Comparison of ENCODE assay signal across 9 cellular contexts in the genomic region with DNA sequence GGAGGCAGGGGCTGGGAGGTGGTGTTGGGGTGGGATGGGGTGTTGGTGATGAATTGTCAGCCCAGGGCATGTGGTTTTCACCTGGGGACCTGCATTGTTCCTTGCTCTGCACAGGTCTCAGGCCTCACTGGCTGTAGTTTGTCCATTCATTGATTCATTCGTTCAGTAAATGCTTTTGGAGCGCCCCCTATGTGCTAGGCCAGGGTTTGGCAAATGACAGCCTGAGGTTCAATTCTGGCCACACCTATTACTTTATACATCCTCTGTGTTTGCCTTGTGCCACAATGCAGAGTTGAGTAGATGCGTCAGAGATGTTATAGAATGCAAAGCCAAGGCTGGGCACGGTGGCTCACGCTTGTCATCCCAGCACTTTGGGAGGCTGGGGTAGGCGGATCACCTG. TPM values are rescaled to one million over a fixed set of nuclear protein-coding genes. Genes with fewer than 3 reads are reported as not detected.
DNase-seq lines count a peak whose midpoint lies in the region; ATAC-seq and TF ChIP-seq lines count a peak whose summit lies in the region.
"Had no signal": no experiment of that assay in that cellular context is flagged by ENCODE, and none has a peak within 500 bp of the region (broad histone marks: within the 10 kb centered on the region; RNA-seq: fewer than 3 reads in every experiment).

No MANE protein-coding gene starts in this region.

- H3K4me1 ChIP-seq in H9 (ENCODE audit: insufficient read depth, low read length) (no peaks in the 10 kb centered on the region), hepatocyte (ENCODE audit: insufficient read depth) (peaks cover 4% of the 10 kb centered on the region)

- no peaks in the 10 kb centered on the region for H3K9me3 Mint-ChIP-seq in H9
- H3K9me3 Mint-ChIP-seq in nephron progenitor cell, result no peaks in the 10 kb centered on the region
- no peaks in the 10 kb centered on the region for H3K9me3 Mint-ChIP-seq in activated T-cell treated with anti-CD3 and anti-CD28 coated beads, Interleukin-2, amount 50 U/mL, for 4 hours

- H3K23me2 ChIP-seq in H9 (ENCODE audit: insufficient read length, low read depth, low read length, poor library complexity, severe bottlenecking), result peaks cover 4% of the 10 kb centered on the region

- no peak overlapping the region for H3K4ac ChIP-seq in H9 (ENCODE audit: low read depth, low read length)

- H4K20me1 ChIP-seq in H9 (ENCODE audit: control insufficient read depth, insufficient read depth, insufficient read length) (no peaks in the 10 kb centered on the region), SU-DHL-6 (ENCODE audit: low read depth, low read length) (no peaks in the 10 kb centered on the region), hepatocyte (ENCODE audit: insufficient read depth, poor library complexity, severe bottlenecking) (no peaks in the 10 kb centered on the region)

- no peaks in the 10 kb centered on the region for H3K27me3 ChIP-seq in H9 (ENCODE audit: insufficient read depth, low read length)
- H3K27me3 ChIP-seq in SU-DHL-6 (ENCODE audit: low read length), result no peaks in the 10 kb centered on the region
- no peaks in the 10 kb centered on the region for H3K27me3 ChIP-seq in hepatocyte

- H3K9me2 ChIP-seq in SU-DHL-6 (replicated peaks; ENCODE audit: insufficient read depth, low read length) (no peaks in the 10 kb centered on the region), hepatocyte (replicated peaks; ENCODE audit: insufficient read depth) (no peaks in the 10 kb centered on the region)

- no peak for ATAC-seq in HG02884 (IDR thresholded peaks at IDR 0.05; ENCODE audit: unreplicated experiment)
- no peak for ATAC-seq in activated T-cell treated with anti-CD3 and anti-CD28 coated beads, Interleukin-2, amount 50 U/mL, for 4 hours

- H3K79me1 ChIP-seq in H9 (ENCODE audit: insufficient read depth, low read depth, low read length, poor library complexity, severe bottlenecking), result no peaks in the 10 kb centered on the region

- H3K27me3 Mint-ChIP-seq in H9 (ENCODE audit: low read depth) (no peaks in the 10 kb centered on the region), nephron progenitor cell (ENCODE audit: low read depth, poor library complexity) (peaks cover 10% of the 10 kb centered on the region)
- H3K27me3 Mint-ChIP-seq in activated T-cell treated with anti-CD3 and anti-CD28 coated beads, Interleukin-2, amount 50 U/mL, for 4 hours (ENCODE audit: low read depth), result no peaks in the 10 kb centered on the region

- no peak overlapping the region for H2BK5ac ChIP-seq in H9 (ENCODE audit: insufficient read length, low read length)

- H3K9ac ChIP-seq in H9 (ENCODE audit: extremely low read depth, insufficient read length, low read length) (no peak overlapping the region), SU-DHL-6 (ENCODE audit: low read length) (no peak overlapping the region)

- TF ChIP-seq CTCF in H9 (conservative IDR thresholded peaks at IDR 0.05) (peak; percentile 83), SU-DHL-6 (IDR thresholded peaks at IDR 0.05; ENCODE audit: insufficient read depth, low read length, poor library complexity, severe bottlenecking) (peak; percentile 40), hepatocyte (IDR thresholded peaks at IDR 0.05; ENCODE audit: poor library complexity) (peak; percentile 7), nephron progenitor cell (IDR thresholded peaks at IDR 0.05) (no peak)

- no peaks in the 10 kb centered on the region for H3K79me2 ChIP-seq in H9 (ENCODE audit: insufficient read depth, low read length)
- H3K79me2 ChIP-seq in SU-DHL-6 (ENCODE audit: insufficient read depth, low read length), result no peaks in the 10 kb centered on the region
- H3K79me2 ChIP-seq in hepatocyte, result peaks cover 5% of the 10 kb centered on the region

- no peak overlapping the region for H3K56ac ChIP-seq in H9 (ENCODE audit: insufficient read length, low read depth, low read length)

- no peak overlapping the region for H3K23ac ChIP-seq in H9 (ENCODE audit: insufficient read length, low read depth, low read length)

- no peak overlapping the region for H2BK15ac ChIP-seq in H9 (ENCODE audit: low read depth, low read length)

- no peak overlapping the region for H2AFZ ChIP-seq in H9 (ENCODE audit: low read length)
- H2AFZ ChIP-seq in SU-DHL-6 (ENCODE audit: low read depth, low read length, severe bottlenecking), result no peak overlapping the region
- H2AFZ ChIP-seq in hepatocyte, result no peak overlapping the region

- no peaks in the 10 kb centered on the region for H3F3A ChIP-seq in SU-DHL-6 (ENCODE audit: insufficient read depth)

- no peak overlapping the region for H4K8ac ChIP-seq in H9 (replicated peaks; ENCODE audit: insufficient read length, low read depth, low read length)

- no peak overlapping the region for H2AK5ac ChIP-seq in H9 (ENCODE audit: insufficient read length, low read length)

- no peak overlapping the region for H2BK20ac ChIP-seq in H9 (ENCODE audit: low read depth, low read length, poor library complexity, severe bottlenecking)

- no peak overlapping the region for H3K18ac ChIP-seq in H9 (ENCODE audit: insufficient read length, low read depth, low read length)

- no peak overlapping the region for H4K91ac ChIP-seq in H9 (ENCODE audit: insufficient read length, low read depth, low read length)

- H3K27ac Mint-ChIP-seq in H9 (no peak overlapping the region), nephron progenitor cell (no peak overlapping the region)

- H3K4me3 ChIP-seq in SU-DHL-6 (ENCODE audit: insufficient read depth, low read length, poor library complexity, severe bottlenecking), result no peak overlapping the region
- H3K4me3 ChIP-seq in hepatocyte, result no peak overlapping the region

- no peak overlapping the region for H2BK12ac ChIP-seq in H9 (ENCODE audit: insufficient read length, low read depth, low read length)

- peaks cover 0 to 2% (median 0%) of the 10 kb centered on the region in 3 experiments; a peak in 1 of 7 replicates for H3K36me3 Mint-ChIP-seq in H9 (ENCODE audit: insufficient read depth in 1 of 3, low read depth in 3 of 3)
- no peaks in the 10 kb centered on the region for H3K36me3 Mint-ChIP-seq in nephron progenitor cell (ENCODE audit: low read depth)
- H3K36me3 Mint-ChIP-seq in activated T-cell treated with anti-CD3 and anti-CD28 coated beads, Interleukin-2, amount 50 U/mL, for 4 hours (ENCODE audit: insufficient read depth), result peaks cover 4% of the 10 kb centered on the region

- no peak overlapping the region for H2BK120ac ChIP-seq in H9 (ENCODE audit: low read depth, low read length, poor library complexity, severe bottlenecking)

- H3T11ph ChIP-seq in H9 (ENCODE audit: low read length), result no peak overlapping the region

- H3K9me3 ChIP-seq in H9 (ENCODE audit: control insufficient read depth, low read depth, low read length), result no peaks in the 10 kb centered on the region
- no peaks in the 10 kb centered on the region for H3K9me3 ChIP-seq in SU-DHL-6 (ENCODE audit: insufficient read depth, low read length)
- H3K9me3 ChIP-seq in hepatocyte (ENCODE audit: low read depth), result no peaks in the 10 kb centered on the region

- H3K4me2 ChIP-seq in H9 (ENCODE audit: insufficient read depth, insufficient read length, low read length) (no peak overlapping the region), SU-DHL-6 (ENCODE audit: low read depth, low read length, poor library complexity, severe bottlenecking) (no peak overlapping the region), hepatocyte (no peak overlapping the region)

- H3K4me3 Mint-ChIP-seq in H9 (peak overlapping the region in 1 of 2 experiments; percentile 23; a peak in 1 of 5 replicates), nephron progenitor cell (no peak overlapping the region)
- H3K4me3 Mint-ChIP-seq in activated T-cell treated with anti-CD3 and anti-CD28 coated beads, Interleukin-2, amount 50 U/mL, for 4 hours, result no peak overlapping the region

- H3K27ac ChIP-seq in H9 (ENCODE audit: insufficient read length, low read depth, low read length), result no peak overlapping the region
- H3K27ac ChIP-seq in SU-DHL-6 (ENCODE audit: low read depth, low read length), result no peak overlapping the region
- H3K27ac ChIP-seq in hepatocyte, result no peak overlapping the region

- DNase-seq in COLO668 (lab: John Stamatoyannopoulos, UW; ENCODE audit: unreplicated experiment) (peak; percentile 14), H9 (peak; percentile 63), hepatocyte (ENCODE audit: low spot score) (no peak), nephron progenitor cell (no peak), NCI-H1105 (lab: John Stamatoyannopoulos, UW) (no peak)
- no peak for DNase-seq in activated T-cell treated with anti-CD3 and anti-CD28 coated beads, Interleukin-2, amount 50 U/mL, for 4 hours
- DNase-seq: NCI-H2081 had no signal

- no peak overlapping the region for H3K14ac ChIP-seq in H9 (ENCODE audit: insufficient read depth, low read length)

- no peak overlapping the region for H4K5ac ChIP-seq in H9 (ENCODE audit: insufficient read length, low read depth, low read length)

- no peaks in the 10 kb centered on the region for H3K36me3 ChIP-seq in SU-DHL-6 (ENCODE audit: low read length)
- no peaks in the 10 kb centered on the region for H3K36me3 ChIP-seq in hepatocyte (replicated peaks; ENCODE audit: insufficient read depth, low read depth)

- H3K4me1 Mint-ChIP-seq in H9, result peaks cover 9 to 12% of the 10 kb centered on the region in 2 experiments
- H3K4me1 Mint-ChIP-seq in nephron progenitor cell, result peaks cover 4% of the 10 kb centered on the region
- peaks cover 3% of the 10 kb centered on the region for H3K4me1 Mint-ChIP-seq in activated T-cell treated with anti-CD3 and anti-CD28 coated beads, Interleukin-2, amount 50 U/mL, for 4 hours (ENCODE audit: low read depth)

- WGBS in H9 (ENCODE audit: extremely low coverage, insufficient read length, low lambda C conversion rate), result no CpG with 5 or more reads among the region's 6 CpGs
- WGBS in hepatocyte (ENCODE audit: low lambda C conversion rate, missing lambda C conversion rate), result 60% methylated on average over 6 of the region's 6 CpGs

RNA-seq across cellular contexts. Expression of a gene that starts 4.7 kb away (rescaled TPM):
- total RNA-seq in H9 (2021) (11.8 and 12.2 TPM in 2 replicates), hepatocyte (7.3 and 8.2 TPM in 2 replicates)
- 10.1 and 16.4 TPM in 2 replicates for polyA plus RNA-seq in hepatocyte
- 10 to 100 TPM in 1 of 3 donors, 1 to 10 TPM in 2; 7.7 to 10.9 (median 9.3) TPM for total RNA-seq in activated T-cell treated with anti-CD3 and anti-CD28 coated beads, Interleukin-2, amount 50 U/mL, for 4 hours

RNA-seq across cellular contexts. Expression of a gene that starts 43.6 kb away (rescaled TPM):
- 97.2 and 103 TPM in 2 replicates for total RNA-seq in H9 (2021)
- total RNA-seq in hepatocyte, result 54.0 and 57.0 TPM in 2 replicates
- 47.7 and 49.2 TPM in 2 replicates for polyA plus RNA-seq in hepatocyte
- total RNA-seq in activated T-cell treated with anti-CD3 and anti-CD28 coated beads, Interleukin-2, amount 50 U/mL, for 4 hours, result 100 to 1,000 TPM; 119 to 133 (median 122) TPM

Comparison
In these comparisons a context has a peak if more than half of its experiments do, and no peak if none do; other contexts are left out.
1. DNase-seq: peak in COLO668 (single experiment) and H9 (single experiment); none in hepatocyte (single experiment), nephron progenitor cell (single experiment), NCI-H1105 (single experiment) and activated T-cell treated with anti-CD3 and anti-CD28 coated beads, Interleukin-2, amount 50 U/mL, for 4 hours (single experiment).